8 cellular contexts compared by ENCODE assay signal in genomic region chr1:151458936-151459330, GRCh38. TPM values are rescaled to one million over a fixed set of nuclear protein-coding genes. Genes with fewer than 3 reads are reported as not detected.
DNase-seq lines count a peak whose midpoint lies in the region; ATAC-seq, FAIRE-seq and TF ChIP-seq lines count a peak whose summit lies in the region.

No MANE protein-coding gene starts in this region.

- peaks cover 4% of the 10 kb centered on the region for H3K4me1 Mint-ChIP-seq in glutamatergic neuron (ENCODE audit: low read depth, unreplicated experiment)

- peak overlapping the region; percentile 96 for H3K27ac ChIP-seq in RWPE1
- peak overlapping the region; percentile 92 to 96 (median 94) for H3K27ac ChIP-seq in pancreas
- peak overlapping the region; percentile 100 for H3K27ac ChIP-seq in uterus

- intact Hi-C loops in pancreas (cut with DNase I) (no loop called here), uterus (cut with DNase I; ENCODE audit: low total_unique reads) (no loop called here)

- H3K36me3 Mint-ChIP-seq in glutamatergic neuron (ENCODE audit: unreplicated experiment), result no peaks in the 10 kb centered on the region

- peaks cover 6 to 24% (median 6%) of the 10 kb centered on the region in 3 donors for H3K4me1 ChIP-seq in pancreas
- no peaks in the 10 kb centered on the region for H3K4me1 ChIP-seq in uterus

- no peak for FAIRE-seq in pancreas (lab: Jason Lieb, UNC)

- peak; percentile 53 for DNase-seq in AG08395 (ENCODE audit: low spot score)
- peak; percentile 51 for DNase-seq in HT-29 (ENCODE audit: low spot score)
- DNase-seq in RWPE1 (ENCODE audit: low spot score), result peak; percentile 77
- DNase-seq in activated naive CD4-positive, alpha-beta T cell treated with Interleukin-2 at 50 U/mL for 16 hours, result peak; percentile 64
- DNase-seq in glutamatergic neuron, result peak; percentile 77
- peak; percentile 67 to 86 (median 74) for DNase-seq in pancreas
- DNase-seq in uterus, result peak; percentile 63 to 66

- POLR2A ChIA-PET in RWPE1 (lab: Yijun Ruan, JAX; ENCODE audit: low non-redundant PET), result no interaction called here

- TF ChIP-seq POLR2A in uterus (IDR thresholded peaks at IDR 0.05), result no peak

- H3K4me3 ChIP-seq in pancreas, result peak overlapping the region; percentile 37 to 62 (median 60)
- H3K4me3 ChIP-seq in uterus, result peak overlapping the region; percentile 94 to 97

- CTCF ChIA-PET in RWPE1 (lab: Yijun Ruan, JAX), result no interaction called here

- H3K9me3 Mint-ChIP-seq in glutamatergic neuron (ENCODE audit: unreplicated experiment), result peaks cover 10% of the 10 kb centered on the region

- peaks cover 9% of the 10 kb centered on the region for H3K27me3 Mint-ChIP-seq in glutamatergic neuron (ENCODE audit: unreplicated experiment)

- H3K27me3 ChIP-seq in pancreas (no peaks in the 10 kb centered on the region), uterus (no peaks in the 10 kb centered on the region)

- H3K9me3 ChIP-seq in pancreas (no peaks in the 10 kb centered on the region), uterus (no peaks in the 10 kb centered on the region)

- TF ChIP-seq CTCF in RWPE1 (conservative IDR thresholded peaks at IDR 0.05; ENCODE audit: low read depth) (no peak), glutamatergic neuron (IDR thresholded peaks at IDR 0.05; ENCODE audit: partially characterized antibody, unreplicated experiment) (no peak), pancreas (IDR thresholded peaks at IDR 0.05) (no peak), uterus (IDR thresholded peaks at IDR 0.05) (no peak)

- ATAC-seq in GM19035 (IDR thresholded peaks at IDR 0.05; ENCODE audit: unreplicated experiment), result peak; percentile 33
- peak; percentile 64 to 75 (median 65) for ATAC-seq in pancreas

- WGBS in pancreas, 2 donors, result 1% methylated on average over 17 to 47 of the region's 47 CpGs

- H3K27ac Mint-ChIP-seq in glutamatergic neuron (ENCODE audit: unreplicated experiment), result peak overlapping the region; percentile 68

- no peaks in the 10 kb centered on the region for H3K36me3 ChIP-seq in pancreas
- H3K36me3 ChIP-seq in uterus, result no peaks in the 10 kb centered on the region

- H3K4me3 Mint-ChIP-seq in glutamatergic neuron (ENCODE audit: unreplicated experiment), result no peak overlapping the region

RNA-seq across cellular contexts. Expression of gene POGZ, which starts 0.4 kb away (rescaled TPM):
- 19.1 and 22.0 TPM in 2 replicates for total RNA-seq in HT-29 (2014; rRNA removed; shearing (Covaris generic))
- 146 TPM for total RNA-seq in glutamatergic neuron (ENCODE audit: unreplicated experiment)
- total RNA-seq in pancreas, result 10 to 100 TPM; 24.5 to 61.0 (median 32.4) TPM
- 10 to 100 TPM; 30.4 to 45.6 TPM for polyA plus RNA-seq in pancreas
- 100 to 1,000 TPM in 1 of 4 donors, 10 to 100 TPM in 3; 34.3 to 191 (median 62.8) TPM for total RNA-seq in uterus

RNA-seq across cellular contexts. Expression of gene CGN, which starts 52.3 kb away (rescaled TPM):
- 23.5 and 30.7 TPM in 2 replicates for total RNA-seq in HT-29 (2014; rRNA removed; shearing (Covaris generic))
- total RNA-seq in glutamatergic neuron (ENCODE audit: unreplicated experiment) (2.0 TPM), pancreas (10 to 100 TPM; 26.9 to 47.5 (median 35.8) TPM), uterus (1 to 10 TPM in 2 of 4 donors, under 1 TPM in 2; under 0.01 to 7.3 (median 0.85) TPM)
- polyA plus RNA-seq in pancreas, result 10 to 100 TPM; 40.6 to 63.2 TPM

RNA-seq across cellular contexts. Expression of gene PSMB4, which starts 59.6 kb away (rescaled TPM):
- total RNA-seq in HT-29 (2014; rRNA removed; shearing (Covaris generic)), result 393 and 398 TPM in 2 replicates
- 234 TPM for total RNA-seq in glutamatergic neuron (ENCODE audit: unreplicated experiment)
- total RNA-seq in pancreas, result 100 to 1,000 TPM in 3 of 6 donors, 10 to 100 TPM in 3; 61.9 to 106 (median 90.5) TPM
- polyA plus RNA-seq in pancreas, result 100 to 1,000 TPM; 172 to 217 TPM
- total RNA-seq in uterus, result 100 to 1,000 TPM; 192 to 336 (median 244) TPM

Comparison
In these comparisons a context has a peak if more than half of its experiments do, and no peak if none do; other contexts are left out.
1. Peak in every context shown above with its lines: DNase-seq, ATAC-seq, H3K4me3 ChIP-seq and H3K27ac ChIP-seq.